In genomic region chr9:4144869-4145268, GRCh38 we compare ENCODE assay signal across 18 cellular contexts.
DNase-seq lines count a peak whose midpoint lies in the region; ATAC-seq, FAIRE-seq and TF ChIP-seq lines count a peak whose summit lies in the region.
"Had no signal": no experiment of that assay in that cellular context is flagged by ENCODE, and none has a peak within 500 bp of the region (broad histone marks: within the 10 kb centered on the region; RNA-seq: fewer than 3 reads in every experiment).

No MANE protein-coding gene starts in this region.

- POLR2A ChIA-PET in naive thymus-derived CD8-positive, alpha-beta T cell (lab: Charles Lee) = no interaction called here

- H3K27ac ChIP-seq in left ventricle myocardium inferior (replicated peaks) = peak overlapping the region; percentile 33
- H3K27ac ChIP-seq: BLaER1, foreskin keratinocyte had no signal

- peak overlapping the region; percentile 91 for H3K27ac Mint-ChIP-seq in Calu3 (ENCODE audit: unreplicated experiment)
- no peak overlapping the region for H3K27ac Mint-ChIP-seq in T-helper 2 cell treated with Interferon-gamma antibody and Interleukin-4, amounts not matched to agents 5 μg/mL and 100 μg/mL, for 36 hours
- no peak overlapping the region for H3K27ac Mint-ChIP-seq in naive thymus-derived CD8-positive, alpha-beta T cell
- H3K27ac Mint-ChIP-seq: activated CD8-positive, alpha-beta T cell treated with anti-CD3 and anti-CD28 coated beads for 36 hours; stimulated activated naive B cell treated with anti-CD40 and anti-IgM and Interleukin-4, amounts not matched to agents 10 μg/mL and 1 μg/mL and 100 μg/mL, for 72 hours had no signal

- intact Hi-C loops in Calu3 (cut with micrococcal nuclease; ENCODE audit: unreplicated experiment) (loop anchor here (5.0 kb wide), 3 partner anchors 38 to 147 kb away; no protein-coding TSS in a partner anchor), left ventricle myocardium inferior (cut with micrococcal nuclease) (no loop called here)

- no peak overlapping the region for H3K4me3 Mint-ChIP-seq in Calu3 (ENCODE audit: low read depth, unreplicated experiment)
- H3K4me3 Mint-ChIP-seq in T-helper 2 cell treated with Interferon-gamma antibody and Interleukin-4, amounts not matched to agents 5 μg/mL and 100 μg/mL, for 36 hours = no peak overlapping the region
- H3K4me3 Mint-ChIP-seq in naive thymus-derived CD8-positive, alpha-beta T cell = no peak overlapping the region
- H3K4me3 Mint-ChIP-seq: activated CD8-positive, alpha-beta T cell treated with anti-CD3 and anti-CD28 coated beads for 36 hours; stimulated activated naive B cell treated with anti-CD40 and anti-IgM and Interleukin-4, amounts not matched to agents 10 μg/mL and 1 μg/mL and 100 μg/mL, for 72 hours had no signal

- FAIRE-seq in GM12892 (lab: Jason Lieb, UNC) = no peak

- ATAC-seq in naive thymus-derived CD8-positive, alpha-beta T cell = no peak
- ATAC-seq: activated CD8-positive, alpha-beta T cell treated with anti-CD3 and anti-CD28 coated beads for 36 hours; stimulated activated naive B cell treated with anti-CD40 and anti-IgM and Interleukin-4, amounts not matched to agents 10 μg/mL and 1 μg/mL and 100 μg/mL, for 72 hours had no signal

- TF ChIP-seq CTCF in Calu3 (IDR thresholded peaks at IDR 0.05; ENCODE audit: unreplicated experiment) (no peak), left ventricle myocardium inferior (IDR thresholded peaks at IDR 0.05; ENCODE audit: borderline replicate concordance) (no peak)

- peaks cover 45% of the 10 kb centered on the region for H3K4me1 Mint-ChIP-seq in Calu3 (ENCODE audit: low read depth, unreplicated experiment)
- H3K4me1 Mint-ChIP-seq in T-helper 2 cell treated with Interferon-gamma antibody and Interleukin-4, amounts not matched to agents 5 μg/mL and 100 μg/mL, for 36 hours (ENCODE audit: low read depth) = no peaks in the 10 kb centered on the region
- peaks cover 0 to 3% (median 0%) of the 10 kb centered on the region in 4 donors for H3K4me1 Mint-ChIP-seq in naive thymus-derived CD8-positive, alpha-beta T cell
- H3K4me1 Mint-ChIP-seq: stimulated activated naive B cell treated with anti-CD40 and anti-IgM and Interleukin-4, amounts not matched to agents 10 μg/mL and 1 μg/mL and 100 μg/mL, for 72 hours had no signal

- TF ChIP-seq POLR2A in GM12892 (IDR thresholded peaks at IDR 0.05; ENCODE audit: low read depth, low read length) = no peak

- H3K27me3 Mint-ChIP-seq in Calu3 (ENCODE audit: unreplicated experiment) = no peaks in the 10 kb centered on the region
- H3K27me3 Mint-ChIP-seq in T-helper 2 cell treated with Interferon-gamma antibody and Interleukin-4, amounts not matched to agents 5 μg/mL and 100 μg/mL, for 36 hours (ENCODE audit: low read depth) = peaks cover 42% of the 10 kb centered on the region
- H3K27me3 Mint-ChIP-seq in naive thymus-derived CD8-positive, alpha-beta T cell = peaks cover 5 to 14% (median 9%) of the 10 kb centered on the region in 5 donors

- BruUV-seq in Calu3 (replicated peaks; lab: Mats Ljungman, UMichigan) = no TSS peak

- H3K36me3 ChIP-seq in left ventricle myocardium inferior = no peaks in the 10 kb centered on the region
- H3K36me3 ChIP-seq: BLaER1 had no signal

- no peaks in the 10 kb centered on the region for H3K9me3 ChIP-seq in left ventricle myocardium inferior (replicated peaks)
- H3K9me3 ChIP-seq: BLaER1 had no signal

- DNase-seq in Calu3 (no peak), amniotic epithelial cell (ENCODE audit: low read depth) (peak; percentile 53), left ventricle myocardium inferior (no peak), renal cortical epithelial cell (ENCODE audit: low read depth) (peak; percentile 42), GM12892 (ENCODE audit: insufficient read length) (no peak), nucleus accumbens (lab: John Stamatoyannopoulos, UW) (no peak)
- no peak for DNase-seq in T-helper 2 cell treated with Interferon-gamma antibody and Interleukin-4, amounts not matched to agents 5 μg/mL and 100 μg/mL, for 36 hours (ENCODE audit: low spot score)
- no peak for DNase-seq in naive thymus-derived CD8-positive, alpha-beta T cell
- DNase-seq: activated CD8-positive, alpha-beta T cell treated with anti-CD3 and anti-CD28 coated beads for 36 hours; activated naive CD4-positive, alpha-beta T cell treated with Interleukin-2 at 50 U/mL for 16 hours; NCI-H1105 treated with DMSO at 0.1 percent for 48 hours; NCI-H524 treated with DMSO at 0.1 percent for 48 hours; occipital lobe; RPMI8226; stimulated activated CD4-positive, alpha-beta T cell treated with anti-CD3 and anti-CD28 coated beads, Interleukin-4, amount 100 ng/mL, for 1 hour; stimulated activated naive B cell treated with anti-CD40 and anti-IgM and Interleukin-4, amounts not matched to agents 10 μg/mL and 1 μg/mL and 100 μg/mL, for 72 hours had no signal

- H3K9me3 Mint-ChIP-seq in Calu3 (ENCODE audit: low read depth, unreplicated experiment) = no peaks in the 10 kb centered on the region
- H3K9me3 Mint-ChIP-seq in T-helper 2 cell treated with Interferon-gamma antibody and Interleukin-4, amounts not matched to agents 5 μg/mL and 100 μg/mL, for 36 hours = no peaks in the 10 kb centered on the region
- no peaks in the 10 kb centered on the region for H3K9me3 Mint-ChIP-seq in naive thymus-derived CD8-positive, alpha-beta T cell
- H3K9me3 Mint-ChIP-seq: activated CD8-positive, alpha-beta T cell treated with anti-CD3 and anti-CD28 coated beads for 36 hours; stimulated activated naive B cell treated with anti-CD40 and anti-IgM and Interleukin-4, amounts not matched to agents 10 μg/mL and 1 μg/mL and 100 μg/mL, for 72 hours had no signal

- H3K36me3 Mint-ChIP-seq in Calu3 (ENCODE audit: insufficient read depth, unreplicated experiment) = peaks cover 17% of the 10 kb centered on the region
- H3K36me3 Mint-ChIP-seq in T-helper 2 cell treated with Interferon-gamma antibody and Interleukin-4, amounts not matched to agents 5 μg/mL and 100 μg/mL, for 36 hours (ENCODE audit: low read depth) = no peaks in the 10 kb centered on the region
- no peaks in the 10 kb centered on the region for H3K36me3 Mint-ChIP-seq in naive thymus-derived CD8-positive, alpha-beta T cell
- H3K36me3 Mint-ChIP-seq: stimulated activated naive B cell treated with anti-CD40 and anti-IgM and Interleukin-4, amounts not matched to agents 10 μg/mL and 1 μg/mL and 100 μg/mL, for 72 hours had no signal

- H3K4me1 ChIP-seq in left ventricle myocardium inferior = no peaks in the 10 kb centered on the region
- H3K4me1 ChIP-seq: BLaER1 had no signal

- H3K27me3 ChIP-seq in left ventricle myocardium inferior (ENCODE audit: low read depth) = no peaks in the 10 kb centered on the region
- H3K27me3 ChIP-seq: BLaER1, foreskin keratinocyte had no signal

- CTCF ChIA-PET in Calu3 (lab: Charles Lee) = interaction anchor here (1.4 kb wide), 1 partner anchor 39 kb away, joined by 4 read pairs; no protein-coding TSS in a partner anchor

- peak overlapping the region; percentile 18 for H3K4me3 ChIP-seq in left ventricle myocardium inferior
- H3K4me3 ChIP-seq: BLaER1 had no signal

Comparison
In these comparisons a context has a peak if more than half of its experiments do, and no peak if none do; other contexts are left out.
1. DNase-seq: peak in amniotic epithelial cell (single experiment) and renal cortical epithelial cell (single experiment); none in Calu3 (single experiment), left ventricle myocardium inferior (single experiment), T-helper 2 cell treated with Interferon-gamma antibody and Interleukin-4, amounts not matched to agents 5 μg/mL and 100 μg/mL, for 36 hours (single experiment), GM12892 (single experiment), nucleus accumbens (0 of 56) and naive thymus-derived CD8-positive, alpha-beta T cell (0 of 10).